Comparison of ENCODE assay signal across 11 cellular contexts in genomic region chr10:75021851-75022250, GRCh38.
DNase-seq lines count a peak whose midpoint lies in the region; ATAC-seq, FAIRE-seq and TF ChIP-seq lines count a peak whose summit lies in the region.
"Had no signal": no experiment of that assay in that cellular context is flagged by ENCODE, and none has a peak within 500 bp of the region (broad histone marks: within the 10 kb centered on the region; RNA-seq: fewer than 3 reads in every experiment).

No MANE protein-coding gene starts in this region.

- FAIRE-seq in astrocyte (lab: Jason Lieb, UNC), result no peak
- FAIRE-seq: G401.6 had no signal

- H3K36me3 ChIP-seq in astrocyte (ENCODE audit: insufficient read depth, low read length), result peaks cover 15% of the 10 kb centered on the region
- H3K36me3 ChIP-seq in prostate gland, result no peaks in the 10 kb centered on the region

- H3K79me2 ChIP-seq in astrocyte (ENCODE audit: insufficient read depth, low read length), result no peaks in the 10 kb centered on the region

- H3K27ac ChIP-seq in astrocyte (ENCODE audit: low read depth, low read length) (no peak overlapping the region), prostate gland (peak overlapping the region; percentile 61 to 62)
- H3K27ac ChIP-seq: vagina had no signal

- H3K36me3 Mint-ChIP-seq in T-helper 2 cell treated with Interferon-gamma antibody and Interleukin-4, amounts not matched to agents 5 μg/mL and 100 μg/mL, for 36 hours (ENCODE audit: low read depth), result peaks cover 19% of the 10 kb centered on the region
- H3K36me3 Mint-ChIP-seq in astrocyte (ENCODE audit: low read depth, unreplicated experiment), result peaks cover 16% of the 10 kb centered on the region

- TF ChIP-seq POLR2A in prostate gland (IDR thresholded peaks at IDR 0.05), result no peak

- H3K4me2 ChIP-seq in astrocyte (ENCODE audit: low read length), result no peak overlapping the region

- H3K9me3 ChIP-seq in astrocyte (ENCODE audit: insufficient read depth, low read depth, low read length) (no peaks in the 10 kb centered on the region), prostate gland (no peaks in the 10 kb centered on the region)
- H3K9me3 ChIP-seq: vagina had no signal

- no peaks in the 10 kb centered on the region for H4K20me1 ChIP-seq in astrocyte (ENCODE audit: insufficient read depth, low read length)

- no peak for DNase-seq in T-helper 2 cell treated with Interferon-gamma antibody and Interleukin-4, amounts not matched to agents 5 μg/mL and 100 μg/mL, for 36 hours (ENCODE audit: low spot score)
- no peak for DNase-seq in T-helper 2 cell
- DNase-seq in NCI-H1436 treated with DMSO at 0.1 percent for 48 hours (lab: John Stamatoyannopoulos, UW), result peak; percentile 52
- no peak for DNase-seq in astrocyte (ENCODE audit: low read depth)
- DNase-seq in prostate gland (ENCODE audit: low spot score), result peak; percentile 42
- DNase-seq: GOT3 had no signal

- H3K4me3 ChIP-seq in astrocyte (ENCODE audit: insufficient read depth, low read depth, low read length), result no peak overlapping the region
- H3K4me3 ChIP-seq in prostate gland, result peak overlapping the region in 1 of 2 donors; percentile 3
- H3K4me3 ChIP-seq: vagina had no signal

- ATAC-seq in HG02970 (IDR thresholded peaks at IDR 0.05; ENCODE audit: low FRiP score, unreplicated experiment), result no peak
- no peak for ATAC-seq in GM18861 (IDR thresholded peaks at IDR 0.05; ENCODE audit: unreplicated experiment)
- no peak for ATAC-seq in HG03460 (IDR thresholded peaks at IDR 0.05; ENCODE audit: unreplicated experiment)

- no peak overlapping the region for H3K4me3 Mint-ChIP-seq in T-helper 2 cell treated with Interferon-gamma antibody and Interleukin-4, amounts not matched to agents 5 μg/mL and 100 μg/mL, for 36 hours
- H3K4me3 Mint-ChIP-seq in astrocyte (ENCODE audit: unreplicated experiment), result no peak overlapping the region

- peaks cover 11% of the 10 kb centered on the region for H3K4me1 Mint-ChIP-seq in T-helper 2 cell treated with Interferon-gamma antibody and Interleukin-4, amounts not matched to agents 5 μg/mL and 100 μg/mL, for 36 hours (ENCODE audit: low read depth)
- no peaks in the 10 kb centered on the region for H3K4me1 Mint-ChIP-seq in astrocyte (ENCODE audit: low read depth, unreplicated experiment)

- H3K27me3 Mint-ChIP-seq in T-helper 2 cell treated with Interferon-gamma antibody and Interleukin-4, amounts not matched to agents 5 μg/mL and 100 μg/mL, for 36 hours (ENCODE audit: low read depth), result no peaks in the 10 kb centered on the region
- H3K27me3 Mint-ChIP-seq in astrocyte (ENCODE audit: low read depth, unreplicated experiment), result no peaks in the 10 kb centered on the region

- H3K9me3 Mint-ChIP-seq in T-helper 2 cell treated with Interferon-gamma antibody and Interleukin-4, amounts not matched to agents 5 μg/mL and 100 μg/mL, for 36 hours, result no peaks in the 10 kb centered on the region
- no peaks in the 10 kb centered on the region for H3K9me3 Mint-ChIP-seq in astrocyte (ENCODE audit: unreplicated experiment)

- H3K27me3 ChIP-seq in astrocyte (ENCODE audit: insufficient read depth, low read length) (no peaks in the 10 kb centered on the region), prostate gland (replicated peaks; ENCODE audit: insufficient read depth) (no peaks in the 10 kb centered on the region)
- H3K27me3 ChIP-seq: vagina had no signal

- no peaks in the 10 kb centered on the region for H3K4me1 ChIP-seq in astrocyte (ENCODE audit: insufficient read depth, low read length)
- H3K4me1 ChIP-seq in prostate gland (replicated peaks), result peaks cover 3% of the 10 kb centered on the region

- WGBS in prostate gland, result 25% methylated on average over 7 of the region's 7 CpGs

- TF ChIP-seq CTCF in astrocyte (IDR thresholded peaks at IDR 0.05; ENCODE audit: insufficient read depth, low read depth, low read length) (no peak), prostate gland (IDR thresholded peaks at IDR 0.05) (no peak)

- H3K27ac Mint-ChIP-seq in T-helper 2 cell treated with Interferon-gamma antibody and Interleukin-4, amounts not matched to agents 5 μg/mL and 100 μg/mL, for 36 hours, result peak overlapping the region; percentile 6
- H3K27ac Mint-ChIP-seq in astrocyte (ENCODE audit: unreplicated experiment), result peak overlapping the region; percentile 68

- no peak overlapping the region for H3K9ac ChIP-seq in astrocyte (ENCODE audit: low read length)

- intact Hi-C loops in prostate gland (cut with DNase I), result loop anchor here (5.0 to 10.0 kb wide), 4 partner anchors 75 to 597 kb away; a partner anchor contains a TSS

- H2AFZ ChIP-seq in astrocyte (ENCODE audit: low read depth, low read length), result no peak overlapping the region

Comparison
In these comparisons a context has a peak if more than half of its experiments do, and no peak if none do; other contexts are left out.
1. DNase-seq: peak in NCI-H1436 treated with DMSO at 0.1 percent for 48 hours (single experiment) and prostate gland (single experiment); none in T-helper 2 cell treated with Interferon-gamma antibody and Interleukin-4, amounts not matched to agents 5 μg/mL and 100 μg/mL, for 36 hours (single experiment), T-helper 2 cell (0 of 5) and astrocyte (single experiment).